9 cellular contexts compared by ENCODE assay signal in the genomic region with DNA sequence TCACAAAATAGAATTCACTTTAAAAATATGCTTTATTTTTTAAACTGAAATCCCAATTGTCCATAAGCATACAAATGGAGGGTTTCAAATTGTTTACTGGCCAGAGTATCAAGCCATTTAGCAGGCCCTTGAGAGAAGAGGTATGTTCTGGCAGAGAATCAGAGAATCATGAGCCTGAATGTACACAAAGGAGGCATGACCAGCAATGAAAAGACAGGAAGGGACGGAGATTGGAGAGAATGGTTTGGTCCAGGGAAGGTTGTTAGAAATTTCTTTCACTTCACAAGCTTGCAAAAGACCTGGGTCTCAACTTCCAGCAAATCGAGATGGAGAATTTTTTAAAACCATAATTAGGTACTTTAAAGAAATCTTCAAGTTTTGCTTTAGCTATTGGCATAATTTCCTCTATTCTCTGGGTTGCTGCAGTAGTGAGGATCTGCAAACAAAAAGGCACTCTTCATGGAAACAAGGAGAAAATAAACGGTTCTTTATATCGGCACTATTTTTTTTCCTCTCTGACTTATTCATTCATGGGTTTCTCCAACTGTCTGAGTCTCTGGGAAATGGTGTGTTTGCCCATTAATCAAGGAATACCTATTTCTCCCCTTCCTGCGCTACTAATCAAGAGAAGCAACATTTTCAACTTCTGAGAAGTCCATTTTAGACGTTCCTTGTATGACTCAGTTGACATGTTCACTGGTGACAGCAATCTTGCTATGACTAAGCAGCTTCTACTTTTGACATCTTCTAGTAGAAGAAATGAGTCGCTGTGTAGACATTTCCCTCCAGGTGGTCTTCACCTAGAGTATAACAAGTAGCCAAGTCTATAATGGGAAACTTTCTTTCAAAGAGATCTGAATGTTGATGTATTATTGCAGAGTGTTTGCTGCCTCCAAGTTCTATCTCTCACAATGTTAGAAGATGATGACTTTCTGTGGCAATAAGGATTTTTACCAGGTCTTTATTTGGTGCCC. TPM values are rescaled to one million over a fixed set of nuclear protein-coding genes. Genes with fewer than 3 reads are reported as not detected.
A peak's percentile ranks its signal among the peaks of the same experiment; 100 is the strongest.
DNase-seq lines count a peak whose midpoint lies in the region; ATAC-seq and TF ChIP-seq lines count a peak whose summit lies in the region.
"Had no signal": no experiment of that assay in that cellular context is flagged by ENCODE, and none has a peak within 500 bp of the region (broad histone marks: within the 10 kb centered on the region; RNA-seq: fewer than 3 reads in every experiment).

No MANE protein-coding gene starts in this region.

- TF ChIP-seq CTCF in glutamatergic neuron (IDR thresholded peaks at IDR 0.05; ENCODE audit: partially characterized antibody, unreplicated experiment) = no peak
- no peak for TF ChIP-seq CTCF in right lobe of liver (IDR thresholded peaks at IDR 0.05)

- H3K9me3 Mint-ChIP-seq in glutamatergic neuron (ENCODE audit: unreplicated experiment) = no peaks in the 10 kb centered on the region
- H3K9me3 Mint-ChIP-seq in activated CD4-positive, alpha-beta T cell treated with anti-CD3 and anti-CD28 coated beads, Interleukin-2, amount 10 ng/mL, durations not matched to agents 7 days and 5 days = peaks cover 7% of the 10 kb centered on the region

- CTCF ChIA-PET in activated CD4-positive, alpha-beta T cell treated with anti-CD3 and anti-CD28 coated beads, Interleukin-2, amount 10 ng/mL, durations not matched to agents 7 days and 5 days (lab: Charles Lee) = interaction anchor here (1.0 to 1.6 kb wide), 3 partner anchors 17 to 30 kb away, joined by 3 read pairs; a partner anchor contains a TSS

- no peaks in the 10 kb centered on the region for H3K27me3 ChIP-seq in right lobe of liver

- WGBS in right lobe of liver (ENCODE audit: insufficient coverage, low coverage, low lambda C conversion rate, missing lambda C conversion rate) = 82% methylated on average over 7 of the region's 7 CpGs

- no peak overlapping the region for H3K27ac Mint-ChIP-seq in glutamatergic neuron (ENCODE audit: unreplicated experiment)
- no peak overlapping the region for H3K27ac Mint-ChIP-seq in activated CD4-positive, alpha-beta T cell treated with anti-CD3 and anti-CD28 coated beads, Interleukin-2, amount 10 ng/mL, durations not matched to agents 7 days and 5 days

- H3K27me3 Mint-ChIP-seq in glutamatergic neuron (ENCODE audit: unreplicated experiment) = no peaks in the 10 kb centered on the region
- no peaks in the 10 kb centered on the region for H3K27me3 Mint-ChIP-seq in activated CD4-positive, alpha-beta T cell treated with anti-CD3 and anti-CD28 coated beads, Interleukin-2, amount 10 ng/mL, durations not matched to agents 7 days and 5 days

- H3K36me3 ChIP-seq in right lobe of liver = no peaks in the 10 kb centered on the region

- peaks cover 13% of the 10 kb centered on the region for H3K4me1 Mint-ChIP-seq in glutamatergic neuron (ENCODE audit: low read depth, unreplicated experiment)
- H3K4me1 Mint-ChIP-seq in activated CD4-positive, alpha-beta T cell treated with anti-CD3 and anti-CD28 coated beads, Interleukin-2, amount 10 ng/mL, durations not matched to agents 7 days and 5 days = peaks cover 14% of the 10 kb centered on the region

- H3K9me3 ChIP-seq in right lobe of liver = no peaks in the 10 kb centered on the region

- peaks cover 18% of the 10 kb centered on the region for H3K36me3 Mint-ChIP-seq in glutamatergic neuron (ENCODE audit: unreplicated experiment)
- peaks cover 31% of the 10 kb centered on the region for H3K36me3 Mint-ChIP-seq in activated CD4-positive, alpha-beta T cell treated with anti-CD3 and anti-CD28 coated beads, Interleukin-2, amount 10 ng/mL, durations not matched to agents 7 days and 5 days (ENCODE audit: low read depth)

- no peak overlapping the region for H3K27ac ChIP-seq in right lobe of liver
- H3K27ac ChIP-seq: SK-N-MC had no signal

- POLR2A ChIA-PET in activated CD4-positive, alpha-beta T cell treated with anti-CD3 and anti-CD28 coated beads, Interleukin-2, amount 10 ng/mL, durations not matched to agents 7 days and 5 days (lab: Charles Lee) = no interaction called here

- no peak for TF ChIP-seq POLR2A in right lobe of liver (IDR thresholded peaks at IDR 0.05)

- ATAC-seq in GM18502 (IDR thresholded peaks at IDR 0.05; ENCODE audit: poor library complexity, unreplicated experiment) (peak; percentile 96), GM21515 (IDR thresholded peaks at IDR 0.05; ENCODE audit: unreplicated experiment) (peak; percentile 89), HG03575 (IDR thresholded peaks at IDR 0.05; ENCODE audit: extremely low read depth, insufficient number of reproducible peaks, low FRiP score, unreplicated experiment) (peak; percentile 81), right lobe of liver (no peak)

- DNase-seq in epidermal melanocyte (ENCODE audit: insufficient read length, low spot score) (peak; percentile 26), glutamatergic neuron (no peak), NCI-H2227 treated with DMSO at 0.1 percent for 48 hours (lab: John Stamatoyannopoulos, UW) (no peak), right lobe of liver (no peak)
- no peak for DNase-seq in activated CD4-positive, alpha-beta T cell treated with anti-CD3 and anti-CD28 coated beads, Interleukin-2, amount 10 ng/mL, durations not matched to agents 7 days and 5 days

- H3K4me3 ChIP-seq in right lobe of liver = no peak overlapping the region
- H3K4me3 ChIP-seq: SK-N-MC had no signal

- intact Hi-C loops in right lobe of liver (cut with DNase I) = no loop called here

- H3K4me1 ChIP-seq in right lobe of liver = no peaks in the 10 kb centered on the region

- no peak overlapping the region for H3K4me3 Mint-ChIP-seq in glutamatergic neuron (ENCODE audit: unreplicated experiment)
- no peak overlapping the region for H3K4me3 Mint-ChIP-seq in activated CD4-positive, alpha-beta T cell treated with anti-CD3 and anti-CD28 coated beads, Interleukin-2, amount 10 ng/mL, durations not matched to agents 7 days and 5 days

RNA-seq across cellular contexts. Expression of a gene that starts 23.1 kb away (rescaled TPM):
- total RNA-seq in glutamatergic neuron (ENCODE audit: unreplicated experiment) = 51.3 TPM
- 10 to 100 TPM; 11.5 to 21.1 (median 17.2) TPM for total RNA-seq in right lobe of liver
- 10 to 100 TPM; 40.7 to 47.2 TPM for total RNA-seq in activated CD4-positive, alpha-beta T cell treated with anti-CD3 and anti-CD28 coated beads, Interleukin-2, amount 10 ng/mL, durations not matched to agents 7 days and 5 days

Comparison
In these comparisons a context has a peak if more than half of its experiments do, and no peak if none do; other contexts are left out.
1. ATAC-seq: peak in GM18502 (single experiment), GM21515 (single experiment) and HG03575 (single experiment); none in right lobe of liver (0 of 4).